ENCODE assay signal across 11 cellular contexts in genomic region chr7:112448891-112449290, GRCh38. TPM values are rescaled to one million over a fixed set of nuclear protein-coding genes. Genes with fewer than 3 reads are reported as not detected.
DNase-seq lines count a peak whose midpoint lies in the region; ATAC-seq and TF ChIP-seq lines count a peak whose summit lies in the region.
"Had no signal": no experiment of that assay in that cellular context is flagged by ENCODE, and none has a peak within 500 bp of the region (broad histone marks: within the 10 kb centered on the region; RNA-seq: fewer than 3 reads in every experiment).

No MANE protein-coding gene starts in this region.

- no peaks in the 10 kb centered on the region for H3K27me3 ChIP-seq in testis
- H3K27me3 ChIP-seq: SJCRH30 had no signal

- 50 to 65% methylated on average over 3 of the region's 3 CpGs for WGBS in testis, 2 donors

- peaks cover 5% of the 10 kb centered on the region for H3K4me1 ChIP-seq in testis

- TF ChIP-seq CTCF in mesothelial cell of epicardium (IDR thresholded peaks at IDR 0.05; ENCODE audit: unreplicated experiment) (no peak), testis (IDR thresholded peaks at IDR 0.05) (no peak)

- peaks cover 51% of the 10 kb centered on the region for H3K4me1 Mint-ChIP-seq in activated T-cell treated with anti-CD3 and anti-CD28 coated beads, Interleukin-2, amount 50 U/mL, for 24 hours (ENCODE audit: low read depth)
- peaks cover 41% of the 10 kb centered on the region for H3K4me1 Mint-ChIP-seq in activated naive CD8-positive, alpha-beta T cell (ENCODE audit: low read depth)
- peaks cover 34% of the 10 kb centered on the region for H3K4me1 Mint-ChIP-seq in mesothelial cell of epicardium

- ATAC-seq in GM21390 (IDR thresholded peaks at IDR 0.05; ENCODE audit: unreplicated experiment): no peak

- no peaks in the 10 kb centered on the region for H3K36me3 ChIP-seq in testis (ENCODE audit: low read depth, missing control alignments)

- DNase-seq in activated T-cell treated with anti-CD3 and anti-CD28 coated beads, Interleukin-2, amount 50 U/mL, for 24 hours: no peak
- no peak for DNase-seq in activated T-cell treated with anti-CD3 and anti-CD28 coated beads, Interleukin-2, amount 50 U/mL, for 1 hour
- DNase-seq in mesothelial cell of epicardium (ENCODE audit: low spot score in 2 of 2, unreplicated experiment in 2 of 2): no peak
- no peak for DNase-seq in substantia nigra (lab: John Stamatoyannopoulos, UW)
- no peak for DNase-seq in NOMO-1 (lab: John Stamatoyannopoulos, UW; ENCODE audit: unreplicated experiment in 2 of 2)
- no peak for DNase-seq in testis
- DNase-seq: activated gamma-delta T cell, NCI-H146, SJCRH30 had no signal

- intact Hi-C loops in testis (cut with DNase I; ENCODE audit: low total_unique reads): no loop called here

- H3K4me3 ChIP-seq in testis: no peak overlapping the region

- no peaks in the 10 kb centered on the region for H3K9me3 Mint-ChIP-seq in activated T-cell treated with anti-CD3 and anti-CD28 coated beads, Interleukin-2, amount 50 U/mL, for 24 hours
- H3K9me3 Mint-ChIP-seq in activated naive CD8-positive, alpha-beta T cell (ENCODE audit: low read depth): no peaks in the 10 kb centered on the region
- H3K9me3 Mint-ChIP-seq in mesothelial cell of epicardium: no peaks in the 10 kb centered on the region

- H3K27ac ChIP-seq in substantia nigra (ENCODE audit: low read depth, low read length, poor library complexity, severe bottlenecking): peak overlapping the region; percentile 75
- H3K27ac ChIP-seq in testis: peak overlapping the region in 1 of 2 donors; percentile 38
- H3K27ac ChIP-seq: SJCRH30 had no signal

- no peaks in the 10 kb centered on the region for H3K9me3 ChIP-seq in testis
- H3K9me3 ChIP-seq: SJCRH30 had no signal

- H3K27ac Mint-ChIP-seq in activated T-cell treated with anti-CD3 and anti-CD28 coated beads, Interleukin-2, amount 50 U/mL, for 24 hours: peak overlapping the region; percentile 99
- H3K27ac Mint-ChIP-seq in activated naive CD8-positive, alpha-beta T cell: peak overlapping the region; percentile 96
- peak overlapping the region; percentile 99 for H3K27ac Mint-ChIP-seq in mesothelial cell of epicardium

- H3K36me3 Mint-ChIP-seq in activated T-cell treated with anti-CD3 and anti-CD28 coated beads, Interleukin-2, amount 50 U/mL, for 24 hours (ENCODE audit: low read depth): peaks cover 34% of the 10 kb centered on the region
- H3K36me3 Mint-ChIP-seq in activated naive CD8-positive, alpha-beta T cell: peaks cover 4% of the 10 kb centered on the region
- no peaks in the 10 kb centered on the region for H3K36me3 Mint-ChIP-seq in mesothelial cell of epicardium

- TF ChIP-seq POLR2A in testis (IDR thresholded peaks at IDR 0.05): no peak

- H3K27me3 Mint-ChIP-seq in activated T-cell treated with anti-CD3 and anti-CD28 coated beads, Interleukin-2, amount 50 U/mL, for 24 hours: no peaks in the 10 kb centered on the region
- no peaks in the 10 kb centered on the region for H3K27me3 Mint-ChIP-seq in activated naive CD8-positive, alpha-beta T cell
- no peaks in the 10 kb centered on the region for H3K27me3 Mint-ChIP-seq in mesothelial cell of epicardium (ENCODE audit: low read depth)

- peak overlapping the region; percentile 94 for H3K4me3 Mint-ChIP-seq in activated T-cell treated with anti-CD3 and anti-CD28 coated beads, Interleukin-2, amount 50 U/mL, for 24 hours
- H3K4me3 Mint-ChIP-seq in activated naive CD8-positive, alpha-beta T cell: peak overlapping the region; percentile 100
- H3K4me3 Mint-ChIP-seq in mesothelial cell of epicardium: peak overlapping the region; percentile 98

RNA-seq across cellular contexts. Expression of gene IFRD1, which starts 1.4 kb away (rescaled TPM):
- total RNA-seq in mesothelial cell of epicardium (52.5 to 54.3 TPM (median 54.3 TPM) in 3 replicates), testis (10 to 100 TPM; 84.7 to 99.8 TPM)
- polyA plus RNA-seq in testis (ENCODE audit: insufficient read depth, low read depth, low replicate concordance): 50.9 TPM

RNA-seq across cellular contexts. Expression of gene LSMEM1, which starts 31.9 kb away (rescaled TPM):
- 1.6 to 2.2 TPM (median 1.8 TPM) in 3 replicates for total RNA-seq in mesothelial cell of epicardium
- 1 to 10 TPM; 1.5 to 3.0 TPM for total RNA-seq in testis
- polyA plus RNA-seq in testis (ENCODE audit: insufficient read depth, low read depth, low replicate concordance): 7.5 TPM
